Comparison of ENCODE assay signal across 29 cellular contexts in genomic region chr1:111551623-111552470, GRCh38. TPM values are rescaled to one million over a fixed set of nuclear protein-coding genes. Genes with fewer than 3 reads are reported as not detected.
A peak's percentile ranks its signal among the peaks of the same experiment; 100 is the strongest.
DNase-seq lines count a peak whose midpoint lies in the region; ATAC-seq, FAIRE-seq and TF ChIP-seq lines count a peak whose summit lies in the region.
"Had no signal": no experiment of that assay in that cellular context is flagged by ENCODE, and none has a peak within 500 bp of the region (broad histone marks: within the 10 kb centered on the region; RNA-seq: fewer than 3 reads in every experiment).

No MANE protein-coding gene starts in this region.

- H4K20me1 ChIP-seq in GM23248 (ENCODE audit: insufficient read depth), result no peaks in the 10 kb centered on the region
- no peaks in the 10 kb centered on the region for H4K20me1 ChIP-seq in K562 (replicated peaks; ENCODE audit: control insufficient read depth, insufficient read depth, low read length)
- H4K20me1 ChIP-seq: BLaER1 treated with 17β-estradiol and CSF1 and Interleukin-3, amounts not matched to agents 10 nM and 100 nM had no signal

- no peaks in the 10 kb centered on the region for H3K9me1 ChIP-seq in K562 (ENCODE audit: control insufficient read depth, insufficient read depth, low read length)

- no peak overlapping the region for H3K4ac ChIP-seq in mesendoderm (ENCODE audit: low read depth, low read length)

- WGBS in GM23248 (ENCODE audit: low coverage in 1 of 2, low lambda C conversion rate in 2 of 2, missing lambda C conversion rate in 2 of 2), 2 experiments, result 85 to 89% methylated on average over 8 of the region's 8 CpGs
- WGBS in K562 (ENCODE audit: insufficient coverage, low coverage, missing lambda C conversion rate), result 8% methylated on average over 8 of the region's 8 CpGs
- no CpG with 5 or more reads among the region's 8 CpGs for WGBS in mesendoderm (ENCODE audit: extremely low coverage, insufficient coverage, low lambda C conversion rate)

- H3K4me3 ChIP-seq in GM23248, result no peak overlapping the region
- H3K4me3 ChIP-seq in K562, result no peak overlapping the region
- H3K4me3 ChIP-seq in mesendoderm (ENCODE audit: low read length), result no peak overlapping the region
- H3K4me3 ChIP-seq: A549; BLaER1 treated with 17β-estradiol and CSF1 and Interleukin-3, amounts not matched to agents 10 nM and 100 nM; GM12878; SK-N-MC had no signal

- no peak overlapping the region for H3K23ac ChIP-seq in mesendoderm (ENCODE audit: low read length)

- 0 out of 2 replicates have a peak overlapping the region, but pooled peaks have one; percentile 3 for H2AFZ ChIP-seq in GM23248
- no peak overlapping the region for H2AFZ ChIP-seq in K562 (ENCODE audit: low read depth, low read length)

- H3K4me2 ChIP-seq in GM23248 (ENCODE audit: unreplicated experiment), result no peak overlapping the region
- no peak overlapping the region for H3K4me2 ChIP-seq in K562 (ENCODE audit: insufficient read depth, low read length)
- H3K4me2 ChIP-seq in mesendoderm (ENCODE audit: low read length), result no peak overlapping the region
- H3K4me2 ChIP-seq: A549; BLaER1 treated with 17β-estradiol and CSF1 and Interleukin-3, amounts not matched to agents 10 nM and 100 nM had no signal

- H3K9ac ChIP-seq in GM23248, result no peak overlapping the region
- no peak overlapping the region for H3K9ac ChIP-seq in K562 (ENCODE audit: insufficient read depth in 1 of 2, low read depth in 2 of 2, low read length in 2 of 2)
- no peak overlapping the region for H3K9ac ChIP-seq in mesendoderm (ENCODE audit: low read length)
- H3K9ac ChIP-seq: BLaER1 treated with 17β-estradiol and CSF1 and Interleukin-3, amounts not matched to agents 10 nM and 100 nM had no signal

- no peak for TF ChIP-seq POLR2A in K562 (conservative IDR thresholded peaks at IDR 0.05)

- H3K9me3 ChIP-seq in GM23248 (ENCODE audit: low read depth) (no peaks in the 10 kb centered on the region), K562 (replicated peaks; ENCODE audit: control insufficient read depth, insufficient read depth, low read depth, low read length) (no peaks in the 10 kb centered on the region)
- H3K9me3 ChIP-seq: A549; BLaER1 treated with 17β-estradiol and CSF1 and Interleukin-3, amounts not matched to agents 10 nM and 100 nM had no signal

- no peak overlapping the region for H4K8ac ChIP-seq in mesendoderm (ENCODE audit: low read depth, low read length)

- CTCF ChIA-PET in K562 (lab: Yijun Ruan, JAX; ENCODE audit: low intra/inter-chr PET ratio), result no interaction called here

- H3K27ac ChIP-seq in GM23248, result no peak overlapping the region
- no peak overlapping the region for H3K27ac ChIP-seq in K562 (ENCODE audit: extremely low read depth, low read depth, low read length)
- H3K27ac ChIP-seq in mesendoderm (ENCODE audit: low read depth, low read length), result no peak overlapping the region
- H3K27ac ChIP-seq: A549; BLaER1 treated with 17β-estradiol and CSF1 and Interleukin-3, amounts not matched to agents 10 nM and 100 nM; SK-N-MC had no signal

- DNase-seq in GM23248 (no peak), HUDEP-2 (lab: John Stamatoyannopoulos, UW; ENCODE audit: unreplicated experiment in 76 of 76) (peak in 59 of 76 experiments; percentile 5 to 80 (median 43)), K562 (ENCODE audit: extremely low read depth in 1 of 4, low spot score in 3 of 4) (peak in 1 of 4 experiments; percentile 29), mesendoderm (peak; percentile 7), GOT3 (lab: John Stamatoyannopoulos, UW) (no peak), DMS 273 treated with DMSO at 0.1 percent for 48 hours (lab: John Stamatoyannopoulos, UW) (no peak), cerebellar cortex (ENCODE audit: low spot score) (no peak)
- DNase-seq: AML-193; CD4-positive, alpha-beta T cell; GDM1; H9; MV-4-11; NCI-H1105 treated with DMSO at 0.1 percent for 48 hours; NCI-H146; NCI-H1930; NCI-H2107; NCI-H446; NCI-H524 treated with DMSO at 0.1 percent for 48 hours; NCI-H82; SIG-M5 had no signal

- H3K56ac ChIP-seq in mesendoderm (ENCODE audit: low read length), result no peak overlapping the region

- H3K79me1 ChIP-seq in mesendoderm (ENCODE audit: low read length), result no peaks in the 10 kb centered on the region

- TF ChIP-seq EP300 in K562 (IDR thresholded peaks at IDR 0.05; ENCODE audit: low read length), result no peak

- no peak overlapping the region for H2BK120ac ChIP-seq in mesendoderm (ENCODE audit: low read depth, low read length)

- no peak overlapping the region for H3K18ac ChIP-seq in mesendoderm (ENCODE audit: low read length)

- intact Hi-C loops in K562 (cut with micrococcal nuclease), result no loop called here

- in situ Hi-C loops in GM23248 (cut with MboI), result no loop called here
- in situ Hi-C loops in K562 (cut with MboI), result no loop called here

- no peak overlapping the region for H4K5ac ChIP-seq in mesendoderm (ENCODE audit: low read length)

- H2AK5ac ChIP-seq in mesendoderm (ENCODE audit: low read length), result no peak overlapping the region

- no peaks in the 10 kb centered on the region for H3K36me3 ChIP-seq in GM23248 (ENCODE audit: low read depth)
- no peaks in the 10 kb centered on the region for H3K36me3 ChIP-seq in K562 (ENCODE audit: control insufficient read depth, insufficient read depth, low read length)
- no peaks in the 10 kb centered on the region for H3K36me3 ChIP-seq in mesendoderm (ENCODE audit: control insufficient read depth, insufficient read depth, low read length)
- H3K36me3 ChIP-seq: BLaER1 treated with 17β-estradiol and CSF1 and Interleukin-3, amounts not matched to agents 10 nM and 100 nM had no signal

- ATAC-seq in K562 (no peak), GM18498 (IDR thresholded peaks at IDR 0.05; ENCODE audit: unreplicated experiment) (no peak)
- ATAC-seq: A549, GM12878, Panc1 had no signal

- H3K9me2 ChIP-seq in GM23248 (ENCODE audit: insufficient read depth), result no peaks in the 10 kb centered on the region

- TF ChIP-seq CTCF in K562 (IDR thresholded peaks at IDR 0.05 in 2 of 3, conservative IDR thresholded peaks at IDR 0.05 in 1 of 3; ENCODE audit: insufficient read depth in 2 of 3, low read depth in 1 of 3, low read length in 3 of 3), result no peak

- H3F3A ChIP-seq in GM23248 (ENCODE audit: insufficient read depth), result no peaks in the 10 kb centered on the region

- H3K27me3 ChIP-seq in GM23248 (replicated peaks; ENCODE audit: insufficient read depth), result no peaks in the 10 kb centered on the region
- H3K27me3 ChIP-seq in K562 (ENCODE audit: control insufficient read depth in 2 of 2, insufficient read depth in 2 of 2, low read length in 2 of 2), result peaks cover 0 to 5% of the 10 kb centered on the region in 2 experiments; a peak in 1 of 5 replicates
- H3K27me3 ChIP-seq in mesendoderm (ENCODE audit: insufficient read depth, low read length, poor library complexity), result no peaks in the 10 kb centered on the region
- H3K27me3 ChIP-seq: BLaER1 treated with 17β-estradiol and CSF1 and Interleukin-3, amounts not matched to agents 10 nM and 100 nM had no signal

- H3K79me2 ChIP-seq in GM23248 (ENCODE audit: insufficient read depth), result no peaks in the 10 kb centered on the region
- H3K79me2 ChIP-seq in K562 (ENCODE audit: control insufficient read depth, insufficient read depth, low read length), result no peaks in the 10 kb centered on the region
- H3K79me2 ChIP-seq in mesendoderm (ENCODE audit: control insufficient read depth, insufficient read depth, low read length), result no peaks in the 10 kb centered on the region

- TF ChIP-seq RAD21 in K562 (CRISPR knock-in tag; conservative IDR thresholded peaks at IDR 0.05 in 1 of 2, IDR thresholded peaks at IDR 0.05 in 1 of 2), result no peak

- H3K4me1 ChIP-seq in GM23248 (ENCODE audit: insufficient read depth), result peaks cover 14% of the 10 kb centered on the region
- no peaks in the 10 kb centered on the region for H3K4me1 ChIP-seq in K562 (replicated peaks in 1 of 2; ENCODE audit: control insufficient read depth in 2 of 2, insufficient read depth in 2 of 2, low read length in 2 of 2)
- no peaks in the 10 kb centered on the region for H3K4me1 ChIP-seq in mesendoderm (ENCODE audit: control insufficient read depth, low read depth, low read length)
- H3K4me1 ChIP-seq: BLaER1 treated with 17β-estradiol and CSF1 and Interleukin-3, amounts not matched to agents 10 nM and 100 nM had no signal

- no peak overlapping the region for H2BK15ac ChIP-seq in mesendoderm (replicated peaks; ENCODE audit: low read depth)

- no TSS peak for BruUV-seq in K562 (replicated peaks; lab: Mats Ljungman, UMichigan)

- FAIRE-seq in K562 (lab: Jason Lieb, UNC), result peak; percentile 19
- FAIRE-seq: A549, GM12878 had no signal

- no peak overlapping the region for H2BK5ac ChIP-seq in mesendoderm (ENCODE audit: low read length)

- POLR2A ChIA-PET in K562 (lab: Yijun Ruan, JAX), result interaction anchor here (0.6 to 2.2 kb wide), 3 partner anchors 12 to 40 kb away, joined by 3 to 7 read pairs (median 3); no protein-coding TSS in a partner anchor

RNA-seq across cellular contexts. Expression of gene ADORA3, which starts 48.4 kb away (rescaled TPM):
- total RNA-seq in GM23248 (2014; rRNA removed; shearing (Covaris generic)), result not detected in 2 replicates
- not detected in 2 replicates for polyA plus RNA-seq in GM23248 (2016; fragmentation: Nextera tagmentation; extraction: Ambion mirVana)
- not detected in 2 replicates for total RNA-seq in K562 (2011; cell fraction: chromatin; rRNA removed; ENCODE audit: low replicate concordance)
- total RNA-seq in K562 (2011; cell fraction: nucleolus; rRNA removed), result not detected in 2 replicates
- not detected in 2 replicates for total RNA-seq in K562 (2011; cell fraction: nucleoplasm; rRNA removed)
- total RNA-seq in K562 (2014; rRNA removed), result 0.08 TPM in 1 of 2 replicates, not detected in the other
- total RNA-seq in K562 (2014; rRNA removed; fragmentation: Illumina TruSeq; extraction: Trizol), result 0.26 TPM in 1 of 2 replicates, not detected in the other
- 0.19 and 0.33 TPM in 2 replicates for total RNA-seq in K562 (2015; rRNA removed; fragmentation: Illumina TruSeq; extraction: Trizol)
- not detected in 2 replicates for total RNA-seq in K562 (2021)
- 0.13 and 0.19 TPM in 2 replicates for polyA plus RNA-seq in K562 (2011; rRNA removed)
- 0.04 and 0.09 TPM in 2 replicates for polyA plus RNA-seq in K562 (2011; cell fraction: cytosol; rRNA removed)
- polyA plus RNA-seq in K562 (2011; cell fraction: nucleus; rRNA removed), result 0.18 TPM in 1 of 2 replicates, not detected in the other
- 0.43 and 0.48 TPM in 2 replicates for polyA plus RNA-seq in K562 (2012)
- 0.12 TPM in 2 replicates for polyA plus RNA-seq in K562 (2014; fragmentation: Illumina TruSeq; extraction: Trizol)
- polyA plus RNA-seq in K562 (2014; fragmentation: Nextera tagmentation; extraction: Ambion mirVana), result under 1 TPM; 0.20 to 0.35 TPM
- 0.09 TPM in 1 of 2 replicates, not detected in the other for polyA plus RNA-seq in K562 (2014; rRNA removed)
- 0.35 TPM in 1 of 2 replicates, not detected in the other for polyA minus RNA-seq in K562 (2011; rRNA and poly(A)+ RNA removed)
- polyA minus RNA-seq in K562 (2011; cell fraction: cytosol; rRNA and poly(A)+ RNA removed), result not detected in 2 replicates
- polyA minus RNA-seq in K562 (2011; cell fraction: nucleus; rRNA and poly(A)+ RNA removed), result not detected in 2 replicates
- polyA plus RNA-seq in mesendoderm (2013, experiment 1 of 2), result not detected
- polyA plus RNA-seq in mesendoderm (2013, experiment 2 of 2), result not detected
- total RNA-seq: CD4-positive, alpha-beta T cell; H9; LHCN-M2; MCF 10A; T-helper 1 cell treated with Interleukin-12 subunit alpha and Interleukin-12 subunit beta and Interleukin-4 antibody, amounts not matched to agents 30 ng/mL and 1 ng/mL, for 36 hours had no signal
- polyA plus RNA-seq: A549 had no signal

RNA-seq across cellular contexts. Expression of gene TMIGD3, which starts 48.4 kb away (rescaled TPM):
- total RNA-seq in GM23248 (2014; rRNA removed; shearing (Covaris generic)), result not detected in 2 replicates
- polyA plus RNA-seq in GM23248 (2016; fragmentation: Nextera tagmentation; extraction: Ambion mirVana) (not detected in 2 replicates), K562 (2011; rRNA removed) (not detected in 2 replicates), K562 (2014; fragmentation: Illumina TruSeq; extraction: Trizol) (not detected in 2 replicates), K562 (2014; fragmentation: Nextera tagmentation; extraction: Ambion mirVana) (under 1 TPM in 1 of 2 experiments, not detected in 1; 0.11 TPM), K562 (2014; rRNA removed) (not detected in 2 replicates)
- total RNA-seq in K562 (2011; cell fraction: chromatin; rRNA removed; ENCODE audit: low replicate concordance), result not detected in 2 replicates
- total RNA-seq in K562 (2011; cell fraction: nucleolus; rRNA removed), result not detected in 2 replicates
- not detected in 2 replicates for total RNA-seq in K562 (2011; cell fraction: nucleoplasm; rRNA removed)
- total RNA-seq in K562 (2014; rRNA removed) (not detected in 2 replicates), K562 (2014; rRNA removed; fragmentation: Illumina TruSeq; extraction: Trizol) (not detected in 2 replicates), K562 (2015; rRNA removed; fragmentation: Illumina TruSeq; extraction: Trizol) (0.11 TPM in 1 of 2 replicates, not detected in the other), K562 (2021) (0.13 TPM in 1 of 2 replicates, not detected in the other)
- polyA plus RNA-seq in K562 (2011; cell fraction: cytosol; rRNA removed), result not detected in 2 replicates
- not detected in 2 replicates for polyA plus RNA-seq in K562 (2011; cell fraction: nucleus; rRNA removed)
- polyA plus RNA-seq in K562 (2012), result not detected in 2 replicates
- polyA minus RNA-seq in K562 (2011; rRNA and poly(A)+ RNA removed), result not detected in 2 replicates
- not detected in 2 replicates for polyA minus RNA-seq in K562 (2011; cell fraction: cytosol; rRNA and poly(A)+ RNA removed)
- not detected in 2 replicates for polyA minus RNA-seq in K562 (2011; cell fraction: nucleus; rRNA and poly(A)+ RNA removed)
- polyA plus RNA-seq in mesendoderm (2013, experiment 1 of 2), result 0.06 TPM
- polyA plus RNA-seq in mesendoderm (2013, experiment 2 of 2), result not detected
- total RNA-seq: CD4-positive, alpha-beta T cell; H9; LHCN-M2; MCF 10A had no signal
- polyA plus RNA-seq: A549, GM12878 had no signal

Comparison
In these comparisons a context has a peak if more than half of its experiments do, and no peak if none do; other contexts are left out.
1. DNase-seq: peak in HUDEP-2 (59 of 76) and mesendoderm (single experiment); none in GM23248 (single experiment), GOT3 (single experiment), DMS 273 treated with DMSO at 0.1 percent for 48 hours (single experiment) and cerebellar cortex (single experiment).